21 cellular contexts compared by ENCODE assay signal in genomic region chr16:54160939-54161897, GRCh38.
DNase-seq lines count a peak whose midpoint lies in the region; ATAC-seq and TF ChIP-seq lines count a peak whose summit lies in the region.
"Had no signal": no experiment of that assay in that cellular context is flagged by ENCODE, and none has a peak within 500 bp of the region (broad histone marks: within the 10 kb centered on the region; RNA-seq: fewer than 3 reads in every experiment).

No MANE protein-coding gene starts in this region.

- peak overlapping the region; percentile 0; the same call in 1 of the 2 replicates for H2AFZ ChIP-seq in DND-41 (ENCODE audit: low read depth, low read length)
- H2AFZ ChIP-seq: GM23248 had no signal

- H3K4me1 Mint-ChIP-seq in WTC11 (no peaks in the 10 kb centered on the region), immature natural killer cell (no peaks in the 10 kb centered on the region)
- no peaks in the 10 kb centered on the region for H3K4me1 Mint-ChIP-seq in stimulated activated memory B cell treated with anti-CD40 and anti-IgM and Interleukin-4, amounts not matched to agents 10 μg/mL and 1 μg/mL and 100 μg/mL, for 72 hours
- H3K4me1 Mint-ChIP-seq in activated naive CD4-positive, alpha-beta T cell treated with anti-CD3 and anti-CD28 coated beads for 36 hours (ENCODE audit: low read depth), result no peaks in the 10 kb centered on the region
- H3K4me1 Mint-ChIP-seq: CD14-positive monocyte; CD8-positive, alpha-beta memory T cell had no signal

- no peaks in the 10 kb centered on the region for H3K27me3 ChIP-seq in DND-41 (ENCODE audit: insufficient read depth, low read length, poor library complexity)
- H3K27me3 ChIP-seq in liver (ENCODE audit: control insufficient read depth in 4 of 4, insufficient read depth in 4 of 4, low read length in 3 of 4), result no peaks in the 10 kb centered on the region
- H3K27me3 ChIP-seq: BE2C; BLaER1 treated with 17β-estradiol and CSF1 and Interleukin-3, amounts not matched to agents 10 nM and 100 nM had no signal

- no peak for TF ChIP-seq CTCF in DND-41 (IDR thresholded peaks at IDR 0.05; ENCODE audit: borderline replicate concordance, extremely low read depth, low read length, poor library complexity, severe bottlenecking)
- TF ChIP-seq CTCF in WTC11 (IDR thresholded peaks at IDR 0.05), result no peak
- TF ChIP-seq CTCF in liver (IDR thresholded peaks at IDR 0.05; ENCODE audit: low read depth, low read length, missing input control), result no peak

- no peaks in the 10 kb centered on the region for H3K27me3 Mint-ChIP-seq in WTC11 (ENCODE audit: low read depth)
- no peaks in the 10 kb centered on the region for H3K27me3 Mint-ChIP-seq in stimulated activated memory B cell treated with anti-CD40 and anti-IgM and Interleukin-4, amounts not matched to agents 10 μg/mL and 1 μg/mL and 100 μg/mL, for 72 hours
- peaks cover 2 to 13% (median 2%) of the 10 kb centered on the region in 3 donors for H3K27me3 Mint-ChIP-seq in immature natural killer cell (ENCODE audit: low read depth in 3 of 3)
- H3K27me3 Mint-ChIP-seq in activated naive CD4-positive, alpha-beta T cell treated with anti-CD3 and anti-CD28 coated beads for 36 hours (ENCODE audit: low read depth), result peaks cover 11% of the 10 kb centered on the region

- no peaks in the 10 kb centered on the region for H3K79me2 ChIP-seq in DND-41 (ENCODE audit: insufficient read depth, low read length)

- TF ChIP-seq RAD21 in liver (IDR thresholded peaks at IDR 0.05), result no peak

- no peak overlapping the region for H3K9ac ChIP-seq in DND-41 (ENCODE audit: low read depth, low read length)
- no peak overlapping the region for H3K9ac ChIP-seq in liver (ENCODE audit: low read depth in 1 of 2, low read length in 2 of 2)
- H3K9ac ChIP-seq: BLaER1 treated with 17β-estradiol and CSF1 and Interleukin-3, amounts not matched to agents 10 nM and 100 nM; GM23248 had no signal

- H3K36me3 Mint-ChIP-seq in WTC11, result no peaks in the 10 kb centered on the region; the same call in 1 of the 2 replicates
- H3K36me3 Mint-ChIP-seq in stimulated activated memory B cell treated with anti-CD40 and anti-IgM and Interleukin-4, amounts not matched to agents 10 μg/mL and 1 μg/mL and 100 μg/mL, for 72 hours, result no peaks in the 10 kb centered on the region
- no peaks in the 10 kb centered on the region for H3K36me3 Mint-ChIP-seq in immature natural killer cell
- H3K36me3 Mint-ChIP-seq in activated naive CD4-positive, alpha-beta T cell treated with anti-CD3 and anti-CD28 coated beads for 36 hours (ENCODE audit: low read depth), result no peaks in the 10 kb centered on the region
- H3K36me3 Mint-ChIP-seq: CD14-positive monocyte; CD8-positive, alpha-beta memory T cell had no signal

- ATAC-seq in DND-41 (ENCODE audit: insufficient read depth, low read depth) (peak; percentile 71), WTC11 (no peak)
- no peak for ATAC-seq in stimulated activated memory B cell treated with anti-CD40 and anti-IgM and Interleukin-4, amounts not matched to agents 10 μg/mL and 1 μg/mL and 100 μg/mL, for 72 hours
- ATAC-seq: A549, HCT116 had no signal

- H3K36me3 ChIP-seq in DND-41 (ENCODE audit: insufficient read depth, low read length) (no peaks in the 10 kb centered on the region), liver (ENCODE audit: control insufficient read depth in 4 of 4, insufficient read depth in 3 of 4, low read depth in 1 of 4, low read length in 3 of 4) (no peaks in the 10 kb centered on the region)
- H3K36me3 ChIP-seq: BE2C; BLaER1 treated with 17β-estradiol and CSF1 and Interleukin-3, amounts not matched to agents 10 nM and 100 nM had no signal

- H3K4me1 ChIP-seq in DND-41 (ENCODE audit: insufficient read depth, low read length) (peaks cover 17% of the 10 kb centered on the region), liver (ENCODE audit: control insufficient read depth in 4 of 4, insufficient read depth in 4 of 4, low read length in 3 of 4) (peaks cover 2 to 21% (median 13%) of the 10 kb centered on the region in 4 donors)
- H3K4me1 ChIP-seq: BE2C; BLaER1 treated with 17β-estradiol and CSF1 and Interleukin-3, amounts not matched to agents 10 nM and 100 nM had no signal

- DNase-seq in DND-41 (peak; percentile 46), WTC11 (ENCODE audit: low spot score) (no peak), left kidney (ENCODE audit: low read depth, low spot score) (peak; percentile 31), immature natural killer cell (no peak)
- DNase-seq in activated naive CD4-positive, alpha-beta T cell treated with anti-CD3 and anti-CD28 coated beads for 36 hours, result no peak
- DNase-seq: 8988T; ACHN; AML-193; BE2C; CD4-positive, alpha-beta T cell; CD8-positive, alpha-beta memory T cell; DMS79; GF-D8; GM23248; H9 had no signal

- H3K27ac ChIP-seq in DND-41 (ENCODE audit: low read length) (no peak overlapping the region), liver (ENCODE audit: low read depth in 1 of 2, low read length in 2 of 2) (no peak overlapping the region)
- H3K27ac ChIP-seq: A549; BLaER1 treated with 17β-estradiol and CSF1 and Interleukin-3, amounts not matched to agents 10 nM and 100 nM; GM23248 had no signal

- CTCF ChIA-PET in WTC11 (lab: Charles Lee), result interaction anchor here (0.7 kb wide), 1 partner anchor 44 kb away, joined by 3 read pairs; no protein-coding TSS in a partner anchor
- CTCF ChIA-PET in activated naive CD4-positive, alpha-beta T cell treated with anti-CD3 and anti-CD28 coated beads for 36 hours (lab: Charles Lee), result no interaction called here

- H3K27ac Mint-ChIP-seq in WTC11 (no peak overlapping the region), immature natural killer cell (no peak overlapping the region)
- H3K27ac Mint-ChIP-seq in stimulated activated memory B cell treated with anti-CD40 and anti-IgM and Interleukin-4, amounts not matched to agents 10 μg/mL and 1 μg/mL and 100 μg/mL, for 72 hours, result no peak overlapping the region
- H3K27ac Mint-ChIP-seq in activated naive CD4-positive, alpha-beta T cell treated with anti-CD3 and anti-CD28 coated beads for 36 hours, result no peak overlapping the region
- H3K27ac Mint-ChIP-seq: CD14-positive monocyte; CD4-positive, alpha-beta T cell; CD8-positive, alpha-beta memory T cell; H9 had no signal

- H3K9me3 ChIP-seq in DND-41 (ENCODE audit: insufficient read depth, low read length, severe bottlenecking), result no peaks in the 10 kb centered on the region
- no peaks in the 10 kb centered on the region for H3K9me3 ChIP-seq in liver (ENCODE audit: control insufficient read depth in 4 of 4, low read length in 3 of 4)
- H3K9me3 ChIP-seq: A549, BE2C had no signal

- WGBS in liver, result 78% methylated on average over 19 of the region's 19 CpGs

- intact Hi-C loops in activated naive CD4-positive, alpha-beta T cell treated with anti-CD3 and anti-CD28 coated beads for 36 hours (cut with micrococcal nuclease), result no loop called here

- no peak overlapping the region for H3K4me3 Mint-ChIP-seq in WTC11
- no peak overlapping the region for H3K4me3 Mint-ChIP-seq in stimulated activated memory B cell treated with anti-CD40 and anti-IgM and Interleukin-4, amounts not matched to agents 10 μg/mL and 1 μg/mL and 100 μg/mL, for 72 hours
- H3K4me3 Mint-ChIP-seq in immature natural killer cell, result no peak overlapping the region
- H3K4me3 Mint-ChIP-seq in activated naive CD4-positive, alpha-beta T cell treated with anti-CD3 and anti-CD28 coated beads for 36 hours, result no peak overlapping the region
- H3K4me3 Mint-ChIP-seq: CD14-positive monocyte; CD4-positive, alpha-beta T cell; CD8-positive, alpha-beta memory T cell; H9 had no signal

- POLR2A ChIA-PET in WTC11 (lab: Charles Lee), result no interaction called here

- H3K4me2 ChIP-seq in DND-41 (ENCODE audit: insufficient read depth, low read length), result no peak overlapping the region
- H3K4me2 ChIP-seq: A549; BLaER1 treated with 17β-estradiol and CSF1 and Interleukin-3, amounts not matched to agents 10 nM and 100 nM had no signal

- no peak overlapping the region for H3K4me3 ChIP-seq in DND-41 (ENCODE audit: low read depth in 1 of 2, low read length in 2 of 2)
- H3K4me3 ChIP-seq in liver (ENCODE audit: low read depth in 1 of 3, low read length in 3 of 3), result no peak overlapping the region
- H3K4me3 ChIP-seq: A549; BLaER1 treated with 17β-estradiol and CSF1 and Interleukin-3, amounts not matched to agents 10 nM and 100 nM; GM23248 had no signal

- peaks cover 12% of the 10 kb centered on the region for H3K9me3 Mint-ChIP-seq in WTC11
- H3K9me3 Mint-ChIP-seq in stimulated activated memory B cell treated with anti-CD40 and anti-IgM and Interleukin-4, amounts not matched to agents 10 μg/mL and 1 μg/mL and 100 μg/mL, for 72 hours, result peaks cover 11% of the 10 kb centered on the region
- peaks cover 0 to 5% (median 1%) of the 10 kb centered on the region in 6 donors for H3K9me3 Mint-ChIP-seq in immature natural killer cell
- H3K9me3 Mint-ChIP-seq in activated naive CD4-positive, alpha-beta T cell treated with anti-CD3 and anti-CD28 coated beads for 36 hours, result peaks cover 11% of the 10 kb centered on the region
- H3K9me3 Mint-ChIP-seq: CD4-positive, alpha-beta T cell had no signal

- no peaks in the 10 kb centered on the region for H4K20me1 ChIP-seq in DND-41 (ENCODE audit: insufficient read depth, low read length)
- H4K20me1 ChIP-seq: BLaER1 treated with 17β-estradiol and CSF1 and Interleukin-3, amounts not matched to agents 10 nM and 100 nM had no signal

TF ChIP-seq in WTC11, 78 proteins besides CTCF, POLR2A, EP300 and RAD21:
- TF ChIP-seq ESRRA (CRISPR knock-in tag; IDR thresholded peaks at IDR 0.05; ENCODE audit: borderline replicate concordance) (no peak), GABPB1 (CRISPR knock-in tag; IDR thresholded peaks at IDR 0.05) (peak; percentile 38; the same call in 1 of the 2 replicates)

TF ChIP-seq in liver, 16 proteins besides CTCF, POLR2A, EP300 and RAD21 (continues in another document):
- TF ChIP-seq HNF4A (conservative IDR thresholded peaks at IDR 0.05) (peak; percentile 26 to 53), ATF3 (IDR thresholded peaks at IDR 0.05) (no peak)

Comparison
In these comparisons a context has a peak if more than half of its experiments do, and no peak if none do; other contexts are left out.
1. DNase-seq: peak in DND-41 (single experiment) and left kidney (single experiment); none in WTC11 (single experiment), immature natural killer cell (0 of 3) and activated naive CD4-positive, alpha-beta T cell treated with anti-CD3 and anti-CD28 coated beads for 36 hours (single experiment).